29 cellular contexts compared by ENCODE assay signal in the genomic region with DNA sequence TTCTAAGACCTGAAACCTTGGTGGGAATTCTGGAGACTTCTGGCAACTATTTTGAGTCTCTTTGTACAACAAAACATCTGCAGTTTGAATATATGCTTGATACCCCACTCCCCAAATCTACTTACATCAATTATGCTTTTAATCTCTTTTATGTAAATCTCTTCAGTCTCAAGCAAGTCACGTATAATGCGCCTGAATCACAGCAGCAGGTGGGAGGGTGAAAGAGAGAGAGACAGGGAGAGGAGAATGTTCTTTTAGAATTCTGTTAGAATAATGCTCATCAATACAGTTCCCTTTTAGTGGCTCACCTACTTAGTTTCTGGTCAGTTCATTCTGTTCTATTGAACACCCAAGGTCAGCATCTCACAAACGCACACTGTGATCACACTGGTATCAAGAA. TPM values are rescaled to one million over a fixed set of nuclear protein-coding genes. Genes with fewer than 3 reads are reported as not detected.
DNase-seq lines count a peak whose midpoint lies in the region; ATAC-seq and TF ChIP-seq lines count a peak whose summit lies in the region.
"Had no signal": no experiment of that assay in that cellular context is flagged by ENCODE, and none has a peak within 500 bp of the region (broad histone marks: within the 10 kb centered on the region; RNA-seq: fewer than 3 reads in every experiment).

No MANE protein-coding gene starts in this region.

- intact Hi-C loops in left lung (cut with DNase I): no loop called here
- intact Hi-C loops in ovary (cut with DNase I): loop anchor here in 1 of 4 donors (10.0 kb wide), 1 partner anchor 64 kb away; no protein-coding TSS in a partner anchor

- no peak for ATAC-seq in left lung
- ATAC-seq: A549; CD8-positive, alpha-beta T cell had no signal

- H3K27me3 ChIP-seq in left lung: no peaks in the 10 kb centered on the region
- H3K27me3 ChIP-seq in ovary: no peaks in the 10 kb centered on the region
- H3K27me3 ChIP-seq: BE2C; BLaER1; BLaER1 treated with 17β-estradiol and CSF1 and Interleukin-3, amounts not matched to agents 10 nM and 100 nM had no signal

- TF ChIP-seq POLR2A in ovary (IDR thresholded peaks at IDR 0.05): no peak

- H3K36me3 ChIP-seq in left lung (no peaks in the 10 kb centered on the region), ovary (no peaks in the 10 kb centered on the region)
- H3K36me3 ChIP-seq: BE2C; BLaER1; BLaER1 treated with 17β-estradiol and CSF1 and Interleukin-3, amounts not matched to agents 10 nM and 100 nM had no signal

- H3K4me1 ChIP-seq in left lung: peaks cover 0 to 11% of the 10 kb centered on the region in 2 donors
- no peaks in the 10 kb centered on the region for H3K4me1 ChIP-seq in ovary (ENCODE audit: insufficient read depth)
- H3K4me1 ChIP-seq: A549, BE2C had no signal

- TF ChIP-seq CTCF in left lung (IDR thresholded peaks at IDR 0.05) (no peak), ovary (IDR thresholded peaks at IDR 0.05) (no peak)

- H3K9me3 ChIP-seq in left lung: no peaks in the 10 kb centered on the region
- H3K9me3 ChIP-seq in ovary: no peaks in the 10 kb centered on the region
- H3K9me3 ChIP-seq: A549, BE2C, BLaER1, Caco-2 had no signal

- peak; percentile 89 for DNase-seq in NCI-H82 (lab: John Stamatoyannopoulos, UW)
- peak; percentile 78 for DNase-seq in NCI-H82 treated with DMSO at 0.1 percent for 48 hours (lab: John Stamatoyannopoulos, UW; ENCODE audit: unreplicated experiment)
- no peak for DNase-seq in left lung
- DNase-seq in ovary: no peak
- DNase-seq: 8988T; ACHN; AML-193; BE2C; C1 segment of cervical spinal cord; Caco-2; Calu3; CD4-positive, alpha-beta memory T cell; CD4-positive, alpha-beta T cell; CD4-positive, CD25-positive, alpha-beta regulatory T cell; CD8-positive, alpha-beta memory T cell; CD8-positive, alpha-beta T cell; COR-L47; DMS 273 treated with DMSO at 0.1 percent for 48 hours; DMS153; DMS53; DMS79; DMS79 treated with DMSO at 0.1 percent for 48 hours; DND-41; EL had no signal

- no peak overlapping the region for H3K4me3 ChIP-seq in left lung
- no peak overlapping the region for H3K4me3 ChIP-seq in ovary
- H3K4me3 ChIP-seq: A549; BLaER1; BLaER1 treated with 17β-estradiol and CSF1 and Interleukin-3, amounts not matched to agents 10 nM and 100 nM had no signal

- 87 to 90% (median 89%) methylated on average over 3 of the region's 3 CpGs for WGBS in ovary, 3 donors

- H3K27ac ChIP-seq in left lung: no peak overlapping the region
- H3K27ac ChIP-seq in ovary: no peak overlapping the region
- H3K27ac ChIP-seq: 22Rv1; A549; BLaER1; BLaER1 treated with 17β-estradiol and CSF1 and Interleukin-3, amounts not matched to agents 10 nM and 100 nM; C4-2B had no signal

- no peak for TF ChIP-seq EP300 in ovary (IDR thresholded peaks at IDR 0.05)

RNA-seq across cellular contexts. Expression of a gene that starts 22.2 kb away (rescaled TPM):
- total RNA-seq in left lung (10 to 100 TPM; 21.7 to 45.2 TPM), ovary (10 to 100 TPM in 1 of 7 donors, 1 to 10 TPM in 6; 6.0 to 12.9 (median 7.6) TPM)
- polyA plus RNA-seq in ovary: 1 to 10 TPM; 4.1 to 4.8 TPM
- polyA plus RNA-seq: CD8-positive, alpha-beta memory T cell had no signal

Comparison
In these comparisons a context has a peak if more than half of its experiments do, and no peak if none do; other contexts are left out.
1. DNase-seq: peak in NCI-H82 (single experiment) and NCI-H82 treated with DMSO at 0.1 percent for 48 hours (single experiment); none in left lung (0 of 2) and ovary (0 of 5).